In the genomic region with DNA sequence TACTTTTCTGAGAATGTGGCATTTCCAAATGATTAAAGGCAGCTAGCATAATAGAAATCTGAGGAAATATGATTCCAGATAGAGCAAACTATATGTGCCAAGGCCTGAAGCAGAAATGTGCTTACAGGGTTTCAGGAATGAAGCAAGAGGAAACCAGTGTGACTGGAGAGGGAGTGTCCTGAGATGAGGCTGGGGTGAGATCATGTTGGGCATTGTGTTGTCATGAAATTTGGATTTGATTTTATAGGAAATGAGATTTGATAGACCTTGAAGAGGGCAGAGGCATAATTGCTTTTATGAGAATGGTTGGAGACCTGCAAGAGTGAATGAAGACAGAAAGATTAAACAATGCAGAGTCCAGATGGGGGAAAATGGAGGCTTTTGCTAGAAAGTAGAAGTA, we compare ENCODE assay signal across 9 cellular contexts.
DNase-seq lines count a peak whose midpoint lies in the region; ATAC-seq and TF ChIP-seq lines count a peak whose summit lies in the region.
"Had no signal": no experiment of that assay in that cellular context is flagged by ENCODE, and none has a peak within 500 bp of the region (broad histone marks: within the 10 kb centered on the region; RNA-seq: fewer than 3 reads in every experiment).

No MANE protein-coding gene starts in this region.

- TF ChIP-seq CTCF in natural killer cell (IDR thresholded peaks at IDR 0.05), result no peak

- ATAC-seq in natural killer cell (peak in 1 of 3 donors; percentile 6), HG03571 (IDR thresholded peaks at IDR 0.05; ENCODE audit: unreplicated experiment) (no peak), GM18867 (IDR thresholded peaks at IDR 0.05; ENCODE audit: unreplicated experiment) (no peak)

- H3K4me1 Mint-ChIP-seq in CD8-positive, alpha-beta memory T cell, result peaks cover 24 to 29% (median 29%) of the 10 kb centered on the region in 3 donors
- peaks cover 44 to 45% of the 10 kb centered on the region in 2 donors for H3K4me1 Mint-ChIP-seq in natural killer cell

- intact Hi-C loops in natural killer cell (cut with micrococcal nuclease), result no loop called here

- no peaks in the 10 kb centered on the region for H3K27me3 ChIP-seq in CD8-positive, alpha-beta memory T cell (ENCODE audit: insufficient read depth, low read length, poor library complexity, severe bottlenecking)

- H3K27ac ChIP-seq in CD8-positive, alpha-beta memory T cell (ENCODE audit: low read depth, low read length), result no peak overlapping the region

- H3K4me3 Mint-ChIP-seq in CD8-positive, alpha-beta memory T cell, result peak overlapping the region; percentile 11 to 77 (median 68)
- peak overlapping the region; percentile 67 for H3K4me3 Mint-ChIP-seq in natural killer cell
- H3K4me3 Mint-ChIP-seq: brain had no signal

- no peaks in the 10 kb centered on the region for H3K9me3 ChIP-seq in CD8-positive, alpha-beta memory T cell (ENCODE audit: low read length)

- peaks cover 13% of the 10 kb centered on the region for H3K4me1 ChIP-seq in CD8-positive, alpha-beta memory T cell (ENCODE audit: insufficient read depth, low read length)

- H3K36me3 ChIP-seq in CD8-positive, alpha-beta memory T cell (ENCODE audit: insufficient read depth, low read length), result no peaks in the 10 kb centered on the region

- CTCF ChIA-PET in CD8-positive, alpha-beta memory T cell (lab: Charles Lee), result no interaction called here

- peaks cover 0 to 13% (median 0%) of the 10 kb centered on the region in 3 donors for H3K36me3 Mint-ChIP-seq in CD8-positive, alpha-beta memory T cell
- peaks cover 8% of the 10 kb centered on the region for H3K36me3 Mint-ChIP-seq in natural killer cell
- H3K36me3 Mint-ChIP-seq: brain had no signal

- H3K27ac Mint-ChIP-seq in CD8-positive, alpha-beta memory T cell, result peak overlapping the region in 5 of 8 donors; percentile 2 to 65 (median 29)
- peak overlapping the region; percentile 15 to 67 for H3K27ac Mint-ChIP-seq in natural killer cell

- H3K9me3 Mint-ChIP-seq in CD8-positive, alpha-beta memory T cell, result no peaks in the 10 kb centered on the region
- peaks cover 0 to 7% of the 10 kb centered on the region in 2 donors for H3K9me3 Mint-ChIP-seq in natural killer cell

- POLR2A ChIA-PET in CD8-positive, alpha-beta memory T cell (lab: Charles Lee), result no interaction called here

- no peak overlapping the region for H3K4me3 ChIP-seq in CD8-positive, alpha-beta memory T cell (ENCODE audit: low read length)

- peaks cover 0 to 1% of the 10 kb centered on the region in 2 donors for H3K27me3 Mint-ChIP-seq in CD8-positive, alpha-beta memory T cell
- H3K27me3 Mint-ChIP-seq in natural killer cell (ENCODE audit: low read depth in 2 of 2), result no peaks in the 10 kb centered on the region

- no peak for DNase-seq in CD8-positive, alpha-beta memory T cell
- peak; percentile 88 for DNase-seq in NCI-H226
- DNase-seq in dermis blood vessel endothelial cell, result peak; percentile 78
- DNase-seq in natural killer cell, result no peak
- DNase-seq in ureter (ENCODE audit: low spot score), result no peak
- no peak for DNase-seq in NCI-H2107 (lab: John Stamatoyannopoulos, UW)

Comparison
In these comparisons a context has a peak if more than half of its experiments do, and no peak if none do; other contexts are left out.
1. DNase-seq: peak in NCI-H226 (single experiment) and dermis blood vessel endothelial cell (single experiment); none in CD8-positive, alpha-beta memory T cell (0 of 5), natural killer cell (single experiment), ureter (single experiment) and NCI-H2107 (single experiment).